ENCODE assay signal across 2 cellular contexts in the genomic region with DNA sequence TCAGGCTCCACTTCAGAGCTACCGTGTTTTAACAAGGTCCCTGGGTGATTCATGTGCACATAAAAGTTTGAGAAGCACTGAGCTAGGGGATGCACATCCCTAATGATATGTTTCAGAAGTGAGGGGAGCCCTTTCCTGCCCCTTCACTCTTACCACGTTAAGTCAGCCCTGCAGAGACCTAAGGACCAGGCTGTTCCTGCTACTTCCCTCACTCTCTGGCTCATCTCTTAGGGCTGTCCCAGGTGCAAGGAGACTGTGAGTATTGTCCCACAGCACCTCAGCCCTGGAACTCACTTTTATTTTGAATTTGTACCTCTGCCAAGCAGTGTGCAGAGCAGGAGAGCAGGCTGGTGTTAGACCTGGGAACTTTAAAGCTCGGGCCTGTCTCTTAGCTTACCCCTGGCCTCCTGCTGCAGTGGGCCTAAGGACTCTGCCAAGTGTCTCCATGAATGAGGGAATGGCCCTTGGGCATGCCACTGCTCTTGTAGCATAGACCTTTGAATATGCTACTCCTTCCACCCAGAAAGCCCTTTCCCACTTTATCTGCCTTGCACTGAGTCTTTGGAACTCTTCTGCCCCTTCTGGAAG.
A peak's percentile ranks its signal among the peaks of the same experiment; 100 is the strongest.
TF ChIP-seq lines count a peak whose summit lies in the region.

No MANE protein-coding gene starts in this region.

TF ChIP-seq in HEK293, 187 proteins besides CTCF, POLR2A, EP300 and RAD21:
- TF ChIP-seq SP7 (tag by site-specific recombination; IDR thresholded peaks at IDR 0.05), result 0 out of 2 replicates have a peak, but pooled peaks have one; percentile 18
- TF ChIP-seq, protein P1, sequence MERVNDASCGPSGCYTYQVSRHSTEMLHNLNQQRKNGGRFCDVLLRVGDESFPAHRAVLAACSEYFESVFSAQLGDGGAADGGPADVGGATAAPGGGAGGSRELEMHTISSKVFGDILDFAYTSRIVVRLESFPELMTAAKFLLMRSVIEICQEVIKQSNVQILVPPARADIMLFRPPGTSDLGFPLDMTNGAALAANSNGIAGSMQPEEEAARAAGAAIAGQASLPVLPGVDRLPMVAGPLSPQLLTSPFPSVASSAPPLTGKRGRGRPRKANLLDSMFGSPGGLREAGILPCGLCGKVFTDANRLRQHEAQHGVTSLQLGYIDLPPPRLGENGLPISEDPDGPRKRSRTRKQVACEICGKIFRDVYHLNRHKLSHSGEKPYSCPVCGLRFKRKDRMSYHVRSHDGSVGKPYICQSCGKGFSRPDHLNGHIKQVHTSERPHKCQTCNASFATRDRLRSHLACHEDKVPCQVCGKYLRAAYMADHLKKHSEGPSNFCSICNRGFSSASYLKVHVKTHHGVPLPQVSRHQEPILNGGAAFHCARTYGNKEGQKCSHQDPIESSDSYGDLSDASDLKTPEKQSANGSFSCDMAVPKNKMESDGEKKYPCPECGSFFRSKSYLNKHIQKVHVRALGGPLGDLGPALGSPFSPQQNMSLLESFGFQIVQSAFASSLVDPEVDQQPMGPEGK (tag by site-specific recombination; IDR thresholded peaks at IDR 0.05), result no peak
- TF ChIP-seq ZNF664 (tag by site-specific recombination; IDR thresholded peaks at IDR 0.05), result no peak
- TF ChIP-seq MYNN (tag by site-specific recombination; IDR thresholded peaks at IDR 0.05; ENCODE audit: borderline replicate concordance), result peak; percentile 76
- TF ChIP-seq ZNF76 (tag by site-specific recombination; IDR thresholded peaks at IDR 0.05; ENCODE audit: borderline replicate concordance, low read depth), result no peak
- peak; percentile 32; the same call in 1 of the 2 replicates for TF ChIP-seq ZNF341 (tag by site-specific recombination; IDR thresholded peaks at IDR 0.05; ENCODE audit: low read depth)
TF ChIP-seq in HEK293: peak in this region for 3.

TF ChIP-seq in H1, 55 proteins besides CTCF, POLR2A, EP300 and RAD21:
- no peak for TF ChIP-seq GTF2F1 (IDR thresholded peaks at IDR 0.05; ENCODE audit: borderline replicate concordance, low read depth, low read length)
- TF ChIP-seq KDM5A (IDR thresholded peaks at IDR 0.05; ENCODE audit: low read length), result no peak
- TF ChIP-seq CEBPB (IDR thresholded peaks at IDR 0.05; ENCODE audit: low read depth, low read length), result no peak
- TF ChIP-seq JUN (IDR thresholded peaks at IDR 0.05; ENCODE audit: low read depth, low read length), result no peak
- TF ChIP-seq GABPA (IDR thresholded peaks at IDR 0.05; ENCODE audit: borderline replicate concordance, insufficient read depth, low read length), result no peak
- no peak for TF ChIP-seq CHD2 (IDR thresholded peaks at IDR 0.05; ENCODE audit: low read length)
- no peak for TF ChIP-seq TEAD4 (IDR thresholded peaks at IDR 0.05; ENCODE audit: low read depth, low read length)
- TF ChIP-seq MAFK (IDR thresholded peaks at IDR 0.05; ENCODE audit: low read depth, low read length), result no peak
